ENCODE assay signal across 34 cellular contexts in the genomic region with DNA sequence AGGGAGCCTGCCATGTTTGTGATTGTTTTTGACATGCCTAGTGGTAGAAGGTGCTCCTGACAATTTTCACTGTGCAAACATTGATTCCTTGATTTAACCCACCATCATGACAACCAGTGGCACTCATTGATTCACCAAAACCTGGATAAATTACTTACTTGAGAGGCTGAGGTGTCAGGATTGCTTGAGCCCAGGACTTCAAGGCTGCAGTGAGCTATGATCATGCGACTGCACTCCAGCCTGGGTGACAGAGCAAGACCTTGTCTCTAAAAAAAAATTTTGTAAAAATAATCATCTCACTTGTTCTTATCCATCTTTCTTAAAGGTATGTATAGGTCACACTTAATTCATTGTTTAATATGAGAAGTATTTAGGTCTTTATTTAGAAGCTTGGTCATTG.
"Had no signal": no experiment of that assay in that cellular context is flagged by ENCODE, and none has a peak within 500 bp of the region (broad histone marks: within the 10 kb centered on the region; RNA-seq: fewer than 3 reads in every experiment).

No MANE protein-coding gene starts in this region.

- H3K9me3 ChIP-seq: ascending aorta, body of pancreas, breast epithelium had no signal

- H3K4me1 ChIP-seq: ascending aorta, body of pancreas, breast epithelium had no signal

- H3K27me3 ChIP-seq: ascending aorta, body of pancreas, brain microvascular endothelial cell, breast epithelium had no signal

- H3K4me3 ChIP-seq: ascending aorta, body of pancreas, breast epithelium had no signal

- H3K36me3 Mint-ChIP-seq: activated CD4-positive, alpha-beta memory T cell treated with anti-CD3 and anti-CD28 coated beads for 36 hours; activated naive CD4-positive, alpha-beta T cell treated with anti-CD3 and anti-CD28 coated beads, Interleukin-2, amount 50 U/mL, for 72 hours; activated naive CD8-positive, alpha-beta T cell treated with anti-CD3 and anti-CD28 coated beads for 36 hours had no signal

- H3K27me3 Mint-ChIP-seq: activated B cell treated with CpG ODN at 0.5 μM for 24 hours; activated CD4-positive, alpha-beta T cell treated with anti-CD3 and anti-CD28 coated beads, Interleukin-2, amount 10 ng/mL, durations not matched to agents 24 days and 14 days; activated naive CD8-positive, alpha-beta T cell treated with anti-CD3 and anti-CD28 coated beads for 36 hours; activated T-helper 17 cell treated with anti-CD3 and anti-CD28 coated beads, Interleukin-2, amount 50 U/mL, for 72 hours had no signal

- DNase-seq: activated B cell treated with CpG ODN at 0.5 μM for 24 hours; activated CD4-positive, alpha-beta memory T cell treated with anti-CD3 and anti-CD28 coated beads for 36 hours; activated CD4-positive, alpha-beta T cell treated with anti-CD3 and anti-CD28 coated beads for 4 hours; activated CD4-positive, alpha-beta T cell treated with anti-CD3 and anti-CD28 coated beads, Interleukin-2, amount 10 ng/mL, durations not matched to agents 24 days and 14 days; activated CD4-positive, alpha-beta T cell treated with anti-CD3 and anti-CD28 coated beads, Interleukin-2, amount 50 U/mL, for 1 hour; activated CD4-positive, alpha-beta T cell treated with anti-CD3 and anti-CD28 coated beads, Interleukin-2, amount 50 U/mL, for 4 hours; activated CD4-positive, CD25-positive, alpha-beta regulatory T cell treated with anti-CD3 and anti-CD28 coated beads, Interleukin-2, amount 50 U/mL, for 72 hours; activated CD8-positive, alpha-beta memory T cell treated with anti-CD3 and anti-CD28 coated beads, Interleukin-2, amount 50 U/mL, for 4 hours; activated CD8-positive, alpha-beta T cell treated with anti-CD3 and anti-CD28 coated beads for 36 hours; activated effector memory CD4-positive, alpha-beta T cell treated with anti-CD3 and anti-CD28 coated beads, Interleukin-2, amount 50 U/mL, for 16 hours; activated gamma-delta T cell treated with Interleukin-2 at 50 U/mL for 16 hours; activated naive CD4-positive, alpha-beta T cell; activated naive CD4-positive, alpha-beta T cell treated with anti-CD3 and anti-CD28 coated beads for 36 hours; activated naive CD4-positive, alpha-beta T cell treated with anti-CD3 and anti-CD28 coated beads, Interleukin-2, amount 50 U/mL, for 16 hours; activated naive CD8-positive, alpha-beta T cell treated with anti-CD3 and anti-CD28 coated beads for 36 hours; activated T-cell treated with anti-CD3 and anti-CD28 coated beads for 4 hours; activated T-cell treated with anti-CD3 and anti-CD28 coated beads, Interleukin-2, amount 50 U/mL, for 1 hour; activated T-cell treated with anti-CD3 and anti-CD28 coated beads, Interleukin-2, amount 50 U/mL, for 4 hours; activated T-cell treated with anti-CD3 and anti-CD28 coated beads, Interleukin-2, amount 50 U/mL, for 72 hours; amygdala; anterior cingulate cortex; body of pancreas; central memory CD4-positive, alpha-beta T cell; T-helper 1 cell; T-helper 2 cell; T-helper 9 cell had no signal

- H3K9me3 Mint-ChIP-seq: activated B cell treated with CpG ODN at 0.5 μM for 24 hours; activated CD4-positive, alpha-beta memory T cell treated with anti-CD3 and anti-CD28 coated beads for 36 hours; activated CD4-positive, alpha-beta T cell treated with anti-CD3 and anti-CD28 coated beads, Interleukin-2, amount 10 ng/mL, durations not matched to agents 24 days and 14 days; activated CD8-positive, alpha-beta T cell treated with anti-CD3 and anti-CD28 coated beads for 36 hours; activated naive CD4-positive, alpha-beta T cell treated with anti-CD3 and anti-CD28 coated beads for 36 hours; activated naive CD4-positive, alpha-beta T cell treated with anti-CD3 and anti-CD28 coated beads, Interleukin-2, amount 50 U/mL, for 72 hours; activated naive CD8-positive, alpha-beta T cell treated with anti-CD3 and anti-CD28 coated beads for 36 hours; activated T-cell treated with anti-CD3 and anti-CD28 coated beads, Interleukin-2, amount 50 U/mL, for 4 hours; activated T-cell treated with anti-CD3 and anti-CD28 coated beads, Interleukin-2, amount 50 U/mL, for 72 hours; activated T-helper 1 cell treated with anti-CD3 and anti-CD28 coated beads, Interleukin-12 subunit alpha, Interleukin-12 subunit beta, Interleukin-2, Interleukin-4 antibody, amounts not matched to agents 30 ng/mL and 10 ng/mL and 1 ng/mL, durations not matched to agents 14 hours and 24 hours and 36 hours; activated T-helper 17 cell treated with anti-CD3 and anti-CD28 coated beads, Interleukin-2, amount 50 U/mL, for 72 hours; T-helper 1 cell treated with Interleukin-12 subunit alpha and Interleukin-12 subunit beta and Interleukin-4 antibody, amounts not matched to agents 30 μg/mL and 1 μg/mL, for 36 hours; T-helper 2 cell treated with Interferon-gamma antibody and Interleukin-4, amounts not matched to agents 5 μg/mL and 100 μg/mL, for 36 hours had no signal

- H3K4me1 Mint-ChIP-seq: activated B cell treated with CpG ODN at 0.5 μM for 24 hours; activated CD4-positive, alpha-beta T cell treated with anti-CD3 and anti-CD28 coated beads, Interleukin-2, amount 10 ng/mL, durations not matched to agents 24 days and 14 days; activated naive CD8-positive, alpha-beta T cell treated with anti-CD3 and anti-CD28 coated beads for 36 hours; activated T-helper 17 cell treated with anti-CD3 and anti-CD28 coated beads, Interleukin-2, amount 50 U/mL, for 72 hours had no signal

- H3K27ac Mint-ChIP-seq: activated B cell treated with CpG ODN at 0.5 μM for 24 hours; activated CD4-positive, alpha-beta memory T cell treated with anti-CD3 and anti-CD28 coated beads for 36 hours; activated CD4-positive, alpha-beta T cell treated with anti-CD3 and anti-CD28 coated beads, Interleukin-2, amount 10 ng/mL, durations not matched to agents 24 days and 14 days; activated CD8-positive, alpha-beta T cell treated with anti-CD3 and anti-CD28 coated beads for 36 hours; activated naive CD4-positive, alpha-beta T cell treated with anti-CD3 and anti-CD28 coated beads for 36 hours; activated naive CD4-positive, alpha-beta T cell treated with anti-CD3 and anti-CD28 coated beads, Interleukin-2, amount 50 U/mL, for 72 hours; activated naive CD8-positive, alpha-beta T cell treated with anti-CD3 and anti-CD28 coated beads for 36 hours; activated T-cell treated with anti-CD3 and anti-CD28 coated beads, Interleukin-2, amount 50 U/mL, for 72 hours; activated T-helper 1 cell treated with anti-CD3 and anti-CD28 coated beads, Interleukin-12 subunit alpha, Interleukin-12 subunit beta, Interleukin-2, Interleukin-4 antibody, amounts not matched to agents 30 ng/mL and 10 ng/mL and 1 ng/mL, durations not matched to agents 14 hours and 24 hours and 36 hours; activated T-helper 17 cell treated with anti-CD3 and anti-CD28 coated beads, Interleukin-2, amount 50 U/mL, for 72 hours; T-helper 1 cell treated with Interleukin-12 subunit alpha and Interleukin-12 subunit beta and Interleukin-4 antibody, amounts not matched to agents 30 μg/mL and 1 μg/mL, for 36 hours; T-helper 2 cell treated with Interferon-gamma antibody and Interleukin-4, amounts not matched to agents 5 μg/mL and 100 μg/mL, for 36 hours had no signal

- H3K4me3 Mint-ChIP-seq: activated B cell treated with CpG ODN at 0.5 μM for 24 hours; activated CD4-positive, alpha-beta memory T cell treated with anti-CD3 and anti-CD28 coated beads for 36 hours; activated CD4-positive, alpha-beta T cell treated with anti-CD3 and anti-CD28 coated beads, Interleukin-2, amount 10 ng/mL, durations not matched to agents 24 days and 14 days; activated CD8-positive, alpha-beta T cell treated with anti-CD3 and anti-CD28 coated beads for 36 hours; activated naive CD4-positive, alpha-beta T cell treated with anti-CD3 and anti-CD28 coated beads for 36 hours; activated naive CD8-positive, alpha-beta T cell treated with anti-CD3 and anti-CD28 coated beads for 36 hours; activated T-cell treated with anti-CD3 and anti-CD28 coated beads, Interleukin-2, amount 50 U/mL, for 4 hours; activated T-cell treated with anti-CD3 and anti-CD28 coated beads, Interleukin-2, amount 50 U/mL, for 72 hours; activated T-helper 1 cell treated with anti-CD3 and anti-CD28 coated beads, Interleukin-12 subunit alpha, Interleukin-12 subunit beta, Interleukin-2, Interleukin-4 antibody, amounts not matched to agents 30 ng/mL and 10 ng/mL and 1 ng/mL, durations not matched to agents 14 hours and 24 hours and 36 hours; activated T-helper 17 cell treated with anti-CD3 and anti-CD28 coated beads, Interleukin-2, amount 50 U/mL, for 72 hours; T-helper 1 cell treated with Interleukin-12 subunit alpha and Interleukin-12 subunit beta and Interleukin-4 antibody, amounts not matched to agents 30 μg/mL and 1 μg/mL, for 36 hours; T-helper 2 cell treated with Interferon-gamma antibody and Interleukin-4, amounts not matched to agents 5 μg/mL and 100 μg/mL, for 36 hours had no signal

- ATAC-seq: activated CD8-positive, alpha-beta T cell treated with anti-CD3 and anti-CD28 coated beads for 36 hours; activated naive CD4-positive, alpha-beta T cell treated with anti-CD3 and anti-CD28 coated beads, Interleukin-2, amount 50 U/mL, for 72 hours; activated T-cell treated with anti-CD3 and anti-CD28 coated beads, Interleukin-2, amount 50 U/mL, for 4 hours; activated T-cell treated with anti-CD3 and anti-CD28 coated beads, Interleukin-2, amount 50 U/mL, for 72 hours; activated T-helper 17 cell treated with anti-CD3 and anti-CD28 coated beads, Interleukin-2, amount 50 U/mL, for 72 hours; body of pancreas had no signal

- H3K27ac ChIP-seq: ascending aorta, body of pancreas, breast epithelium had no signal

- H3K36me3 ChIP-seq: ascending aorta, brain microvascular endothelial cell, breast epithelium had no signal
